8 cellular contexts compared by ENCODE assay signal in genomic region chr9:96219615-96220257, GRCh38.
DNase-seq lines count a peak whose midpoint lies in the region; ATAC-seq, FAIRE-seq and TF ChIP-seq lines count a peak whose summit lies in the region.

No MANE protein-coding gene starts in this region.

- peaks cover 15% of the 10 kb centered on the region for H3F3A ChIP-seq in neural progenitor cell (ENCODE audit: low read depth)

- dilution Hi-C loops in endothelial cell of umbilical vein (cut with MboI; ENCODE audit: extremely low pct_ligation_motif_present, low sequenced_read_pairs) = no loop called here

- intact Hi-C loops in activated CD4-positive, alpha-beta T cell treated with anti-CD3 and anti-CD28 coated beads, Interleukin-2, amount 10 ng/mL, durations not matched to agents 24 days and 14 days (cut with micrococcal nuclease) = loop anchor here (2.0 to 10.0 kb wide), 8 partner anchors 205 to 1551 kb away; partner anchors contain the start of gene ERCC6L2
- intact Hi-C loops in endothelial cell of umbilical vein (cut with micrococcal nuclease) = loop anchor here (2.0 to 10.0 kb wide), 10 partner anchors 89 to 1437 kb away; no protein-coding TSS in a partner anchor

- H3K4me1 ChIP-seq in endothelial cell of umbilical vein (ENCODE audit: control insufficient read depth, extremely low read depth, insufficient read depth, low read length) (peaks cover 7% of the 10 kb centered on the region), neural progenitor cell (peaks cover 21% of the 10 kb centered on the region)

- peaks cover 2% of the 10 kb centered on the region for H3K36me3 Mint-ChIP-seq in activated CD4-positive, alpha-beta T cell treated with anti-CD3 and anti-CD28 coated beads, Interleukin-2, amount 10 ng/mL, durations not matched to agents 24 days and 14 days (ENCODE audit: low read depth)
- H3K36me3 Mint-ChIP-seq in neural progenitor cell = peaks cover 2% of the 10 kb centered on the region

- no peak overlapping the region for H3K4me3 Mint-ChIP-seq in activated CD4-positive, alpha-beta T cell treated with anti-CD3 and anti-CD28 coated beads, Interleukin-2, amount 10 ng/mL, durations not matched to agents 24 days and 14 days
- no peak overlapping the region for H3K4me3 Mint-ChIP-seq in neural progenitor cell

- H3K36me3 ChIP-seq in endothelial cell of umbilical vein (ENCODE audit: control insufficient read depth in 2 of 2, extremely low read depth in 1 of 2, insufficient read depth in 2 of 2, low read length in 2 of 2) = no peaks in the 10 kb centered on the region
- H3K36me3 ChIP-seq in neural progenitor cell = peaks cover 5% of the 10 kb centered on the region

- peak overlapping the region; percentile 57 for H2AFZ ChIP-seq in endothelial cell of umbilical vein (ENCODE audit: low read depth, low read length)
- no peak overlapping the region for H2AFZ ChIP-seq in neural progenitor cell (replicated peaks)

- CTCF ChIA-PET in endothelial cell of umbilical vein (lab: Charles Lee) = interaction anchor here (1.2 to 3.4 kb wide), 7 partner anchors 8 to 1092 kb away, joined by 3 to 26 read pairs (median 7); no protein-coding TSS in a partner anchor

- no TSS peak for BruUV-seq in endothelial cell of umbilical vein (replicated peaks; lab: Mats Ljungman, UMichigan)

- TF ChIP-seq POLR2A in endothelial cell of umbilical vein (IDR thresholded peaks at IDR 0.05; ENCODE audit: low read depth, low read length) = no peak

- H3K27ac ChIP-seq in endothelial cell of umbilical vein (ENCODE audit: insufficient read depth, low read depth, low read length) = no peak overlapping the region
- no peak overlapping the region for H3K27ac ChIP-seq in neural progenitor cell

- H3K9me3 Mint-ChIP-seq in activated CD4-positive, alpha-beta T cell treated with anti-CD3 and anti-CD28 coated beads, Interleukin-2, amount 10 ng/mL, durations not matched to agents 24 days and 14 days = peaks cover 9% of the 10 kb centered on the region
- H3K9me3 Mint-ChIP-seq in neural progenitor cell = peaks cover 15% of the 10 kb centered on the region

- POLR2A ChIA-PET in endothelial cell of umbilical vein (lab: Charles Lee) = no interaction called here

- H3K27me3 Mint-ChIP-seq in activated CD4-positive, alpha-beta T cell treated with anti-CD3 and anti-CD28 coated beads, Interleukin-2, amount 10 ng/mL, durations not matched to agents 24 days and 14 days = peaks cover 50% of the 10 kb centered on the region
- H3K27me3 Mint-ChIP-seq in neural progenitor cell (ENCODE audit: insufficient read depth, low read depth) = peaks cover 8% of the 10 kb centered on the region

- DNase-seq in GM18507 (ENCODE audit: extremely low spot score, insufficient read length, low read depth) = peak; percentile 23
- DNase-seq in activated CD4-positive, alpha-beta T cell treated with anti-CD3 and anti-CD28 coated beads, Interleukin-2, amount 10 ng/mL, durations not matched to agents 24 days and 14 days = peak; percentile 74
- DNase-seq in endothelial cell of umbilical vein (ENCODE audit: low read depth, low spot score) = peak; percentile 18
- DNase-seq in neural progenitor cell (ENCODE audit: low spot score) = peak; percentile 28
- DNase-seq in NCI-H2227 treated with DMSO at 0.1 percent for 48 hours (lab: John Stamatoyannopoulos, UW) = no peak
- no peak for DNase-seq in NCI-H1694 treated with DMSO at 0.1 percent for 48 hours (lab: John Stamatoyannopoulos, UW)

- H3K4me2 ChIP-seq in endothelial cell of umbilical vein (ENCODE audit: insufficient read depth, low read length) (no peak overlapping the region), neural progenitor cell (no peak overlapping the region)

- no peak overlapping the region for H3K27ac Mint-ChIP-seq in activated CD4-positive, alpha-beta T cell treated with anti-CD3 and anti-CD28 coated beads, Interleukin-2, amount 10 ng/mL, durations not matched to agents 24 days and 14 days
- no peak overlapping the region for H3K27ac Mint-ChIP-seq in neural progenitor cell

- no peaks in the 10 kb centered on the region for H4K20me1 ChIP-seq in endothelial cell of umbilical vein (replicated peaks; ENCODE audit: control insufficient read depth, extremely low read depth, insufficient read depth, low read length)
- H4K20me1 ChIP-seq in neural progenitor cell (ENCODE audit: low read depth) = no peaks in the 10 kb centered on the region

- ATAC-seq in HG03442 (IDR thresholded peaks at IDR 0.05; ENCODE audit: unreplicated experiment) (no peak), HG02798 (IDR thresholded peaks at IDR 0.05; ENCODE audit: poor library complexity, unreplicated experiment) (no peak)

- no peaks in the 10 kb centered on the region for H3K9me3 ChIP-seq in endothelial cell of umbilical vein (replicated peaks; ENCODE audit: control insufficient read depth, insufficient read depth, low read length)
- H3K9me3 ChIP-seq in neural progenitor cell (ENCODE audit: low read depth) = peaks cover 9% of the 10 kb centered on the region

- H3K9ac ChIP-seq in endothelial cell of umbilical vein (replicated peaks; ENCODE audit: extremely low read depth, insufficient read depth, low read length) (no peak overlapping the region), neural progenitor cell (no peak overlapping the region)

- H3K4me1 Mint-ChIP-seq in activated CD4-positive, alpha-beta T cell treated with anti-CD3 and anti-CD28 coated beads, Interleukin-2, amount 10 ng/mL, durations not matched to agents 24 days and 14 days = peaks cover 8% of the 10 kb centered on the region
- H3K4me1 Mint-ChIP-seq in neural progenitor cell = peaks cover 16% of the 10 kb centered on the region

- FAIRE-seq in GM18507 (lab: Jason Lieb, UNC) (no peak), endothelial cell of umbilical vein (lab: Jason Lieb, UNC) (no peak)

- no peaks in the 10 kb centered on the region for H3K9me1 ChIP-seq in endothelial cell of umbilical vein (replicated peaks; ENCODE audit: control insufficient read depth, extremely low read depth, insufficient read depth, low read length)

- H3K27me3 ChIP-seq in endothelial cell of umbilical vein (ENCODE audit: control insufficient read depth in 2 of 2, insufficient read depth in 2 of 2, low read length in 2 of 2) (peaks cover 8 to 21% of the 10 kb centered on the region in 2 experiments), neural progenitor cell (peaks cover 17% of the 10 kb centered on the region)

- H3K79me2 ChIP-seq in endothelial cell of umbilical vein (ENCODE audit: control insufficient read depth, insufficient read depth, low read length) (no peaks in the 10 kb centered on the region), neural progenitor cell (ENCODE audit: low read depth) (no peaks in the 10 kb centered on the region)

- H3K4me3 ChIP-seq in endothelial cell of umbilical vein (replicated peaks in 1 of 3; ENCODE audit: insufficient read depth in 1 of 3, low read depth in 1 of 3, low read length in 3 of 3) = no peak overlapping the region
- no peak overlapping the region for H3K4me3 ChIP-seq in neural progenitor cell

- TF ChIP-seq CTCF in endothelial cell of umbilical vein (IDR thresholded peaks at IDR 0.05; ENCODE audit: extremely low read depth in 1 of 2, insufficient read depth in 1 of 2, low read depth in 1 of 2, low read length in 2 of 2) = peak; percentile 68 to 83
- TF ChIP-seq CTCF in neural progenitor cell (IDR thresholded peaks at IDR 0.05) = peak; percentile 66

TF ChIP-seq in endothelial cell of umbilical vein, 7 proteins besides CTCF, POLR2A, EP300 and RAD21:
- no peak for TF ChIP-seq MAX (IDR thresholded peaks at IDR 0.05; ENCODE audit: insufficient read depth, insufficient read length)
- TF ChIP-seq FOS (IDR thresholded peaks at IDR 0.05; ENCODE audit: borderline replicate concordance, insufficient read depth, low read length) = no peak
- TF ChIP-seq EZH2 (IDR thresholded peaks at IDR 0.05; ENCODE audit: borderline replicate concordance, low read depth, low read length, severe bottlenecking) = no peak
- TF ChIP-seq MYC (IDR thresholded peaks at IDR 0.05; ENCODE audit: low read depth, low read length) = no peak
- no peak for TF ChIP-seq JUN (IDR thresholded peaks at IDR 0.05; ENCODE audit: borderline replicate concordance, insufficient read depth, insufficient read length, low read depth)
- TF ChIP-seq GATA2 (IDR thresholded peaks at IDR 0.05; ENCODE audit: insufficient read depth, insufficient read length, low read depth, low read length) = no peak
- no peak for TF ChIP-seq POLR2AphosphoS5 (IDR thresholded peaks at IDR 0.05; ENCODE audit: insufficient read depth, low read depth, low read length)

Comparison
In these comparisons a context has a peak if more than half of its experiments do, and no peak if none do; other contexts are left out.
1. DNase-seq: peak in GM18507 (single experiment), activated CD4-positive, alpha-beta T cell treated with anti-CD3 and anti-CD28 coated beads, Interleukin-2, amount 10 ng/mL, durations not matched to agents 24 days and 14 days (single experiment), endothelial cell of umbilical vein (single experiment) and neural progenitor cell (single experiment); none in NCI-H2227 treated with DMSO at 0.1 percent for 48 hours (single experiment) and NCI-H1694 treated with DMSO at 0.1 percent for 48 hours (single experiment).